ENCODE assay signal across 23 cellular contexts in genomic region chrX:57232658-57233360, GRCh38. TPM values are rescaled to one million over a fixed set of nuclear protein-coding genes. Genes with fewer than 3 reads are reported as not detected.
DNase-seq lines count a peak whose midpoint lies in the region; ATAC-seq, FAIRE-seq and TF ChIP-seq lines count a peak whose summit lies in the region.
"Had no signal": no experiment of that assay in that cellular context is flagged by ENCODE, and none has a peak within 500 bp of the region (broad histone marks: within the 10 kb centered on the region; RNA-seq: fewer than 3 reads in every experiment).

No MANE protein-coding gene starts in this region.

- no peak overlapping the region for H3K18ac ChIP-seq in mesendoderm (ENCODE audit: low read length)

- POLR2A ChIA-PET in GM12878 (lab: Charles Lee): no interaction called here

- H3K27ac ChIP-seq in GM12878 (ENCODE audit: control insufficient read depth, insufficient read depth): no peak overlapping the region; the same call in 1 of the 2 replicates
- no peak overlapping the region for H3K27ac ChIP-seq in mesendoderm (ENCODE audit: low read depth, low read length)
- H3K27ac ChIP-seq: cardiac muscle cell had no signal

- no peak overlapping the region for H3K4me2 ChIP-seq in GM12878 (ENCODE audit: control insufficient read depth, insufficient read depth)
- no peak overlapping the region for H3K4me2 ChIP-seq in mesendoderm (ENCODE audit: low read length)

- H3K27ac Mint-ChIP-seq in activated T-cell treated with anti-CD3 and anti-CD28 coated beads, Interleukin-2, amount 50 U/mL, for 72 hours: peak overlapping the region; percentile 73
- H3K27ac Mint-ChIP-seq: activated naive CD8-positive, alpha-beta T cell; CD4-positive, alpha-beta memory T cell; memory B cell; nephron progenitor cell; stimulated activated naive CD8-positive, alpha-beta T cell treated with anti-CD3 and anti-CD28 coated beads, Interleukin-15, Interleukin-2, amounts not matched to agents 100 ng/mL and 50 ng/mL, for 24 hours had no signal

- RAD21 ChIA-PET in GM12878 (lab: Charles Lee; ENCODE audit: unreplicated experiment): no interaction called here

- peak; percentile 92 to 93 for ATAC-seq in activated T-cell treated with anti-CD3 and anti-CD28 coated beads, Interleukin-2, amount 50 U/mL, for 72 hours (replicated peaks in 1 of 2)
- ATAC-seq in GM19468 (IDR thresholded peaks at IDR 0.05; ENCODE audit: extremely low read depth, unreplicated experiment): peak; percentile 41
- peak; percentile 76 for ATAC-seq in HG02885 (IDR thresholded peaks at IDR 0.05; ENCODE audit: poor library complexity, unreplicated experiment)
- ATAC-seq in GM12878: peak; percentile 94
- no peak for ATAC-seq in left cardiac atrium
- ATAC-seq: HCT116 had no signal

- H3K56ac ChIP-seq in mesendoderm (ENCODE audit: low read length): no peak overlapping the region

- peaks cover 0 to 1% of the 10 kb centered on the region in 2 donors for H3K36me3 Mint-ChIP-seq in activated T-cell treated with anti-CD3 and anti-CD28 coated beads, Interleukin-2, amount 50 U/mL, for 72 hours (ENCODE audit: insufficient read depth in 2 of 2)

- intact Hi-C loops in GM12878 (cut with micrococcal nuclease; ENCODE audit: unreplicated experiment) (no loop called here), left cardiac atrium (cut with DNase I) (no loop called here)

- TF ChIP-seq POLR2A in GM12878 (IDR thresholded peaks at IDR 0.05; ENCODE audit: low read depth, low read length): no peak

- no peak overlapping the region for H4K5ac ChIP-seq in mesendoderm (ENCODE audit: low read length)

- no peaks in the 10 kb centered on the region for H3K27me3 ChIP-seq in GM12878 (replicated peaks in 1 of 2; ENCODE audit: control insufficient read depth in 2 of 2, insufficient read depth in 2 of 2, low read length in 1 of 2)
- H3K27me3 ChIP-seq in mesendoderm (ENCODE audit: insufficient read depth, low read length, poor library complexity): no peaks in the 10 kb centered on the region
- H3K27me3 ChIP-seq: cardiac muscle cell had no signal

- no peak for TF ChIP-seq RAD21 in GM12878 (IDR thresholded peaks at IDR 0.05; ENCODE audit: insufficient read depth, low read depth, low read length)

- H3K4me3 Mint-ChIP-seq in activated T-cell treated with anti-CD3 and anti-CD28 coated beads, Interleukin-2, amount 50 U/mL, for 72 hours: peak overlapping the region in 1 of 2 donors; percentile 27
- H3K4me3 Mint-ChIP-seq: activated naive CD8-positive, alpha-beta T cell; CD4-positive, alpha-beta memory T cell; memory B cell; nephron progenitor cell; stimulated activated naive CD8-positive, alpha-beta T cell treated with anti-CD3 and anti-CD28 coated beads, Interleukin-15, Interleukin-2, amounts not matched to agents 100 ng/mL and 50 ng/mL, for 24 hours had no signal

- no peak overlapping the region for H2AK5ac ChIP-seq in mesendoderm (ENCODE audit: low read length)

- no peak overlapping the region for H3K4me3 ChIP-seq in GM12878
- no peak overlapping the region for H3K4me3 ChIP-seq in mesendoderm (ENCODE audit: low read length)
- H3K4me3 ChIP-seq: cardiac muscle cell had no signal

- H2BK120ac ChIP-seq in mesendoderm (ENCODE audit: low read depth, low read length): no peak overlapping the region

- H3K9ac ChIP-seq in GM12878 (ENCODE audit: control insufficient read depth, insufficient read depth, low read length): no peak overlapping the region
- H3K9ac ChIP-seq in mesendoderm (ENCODE audit: low read length): no peak overlapping the region

- 9% methylated on average over 3 of the region's 3 CpGs for WGBS in GM12878 (ENCODE audit: insufficient coverage, insufficient replicate concordance, low lambda C conversion rate, missing lambda C conversion rate)
- no CpG with 5 or more reads among the region's 3 CpGs for WGBS in mesendoderm (ENCODE audit: extremely low coverage, insufficient coverage, low lambda C conversion rate)

- no peak overlapping the region for H2BK5ac ChIP-seq in mesendoderm (ENCODE audit: low read length)

- BruUV-seq in GM12878 (replicated peaks; lab: Mats Ljungman, UMichigan): no TSS peak

- no peak overlapping the region for H2AFZ ChIP-seq in GM12878 (ENCODE audit: control insufficient read depth, low read depth, low read length)

- no peak overlapping the region for H3K23ac ChIP-seq in mesendoderm (ENCODE audit: low read length)

- H3K36me3 ChIP-seq in GM12878 (ENCODE audit: control insufficient read depth in 2 of 2, insufficient read depth in 2 of 2, low read length in 1 of 2) (no peaks in the 10 kb centered on the region), mesendoderm (ENCODE audit: control insufficient read depth, insufficient read depth, low read length) (no peaks in the 10 kb centered on the region)
- H3K36me3 ChIP-seq: cardiac muscle cell had no signal

- H3K4me1 ChIP-seq in GM12878 (ENCODE audit: control insufficient read depth, insufficient read depth, low read length) (no peaks in the 10 kb centered on the region), mesendoderm (ENCODE audit: control insufficient read depth, low read depth, low read length) (no peaks in the 10 kb centered on the region)

- no peaks in the 10 kb centered on the region for H4K20me1 ChIP-seq in GM12878 (ENCODE audit: control insufficient read depth, insufficient read depth)

- no peak overlapping the region for H2BK15ac ChIP-seq in mesendoderm (replicated peaks; ENCODE audit: low read depth)

- H3K79me2 ChIP-seq in GM12878 (ENCODE audit: control insufficient read depth, insufficient read depth, low read length) (no peaks in the 10 kb centered on the region), mesendoderm (ENCODE audit: control insufficient read depth, insufficient read depth, low read length) (no peaks in the 10 kb centered on the region)

- no peak; a peak in 1 of 4 replicates for TF ChIP-seq EP300 in GM12878 (IDR thresholded peaks at IDR 0.05; ENCODE audit: borderline replicate concordance in 1 of 2, control insufficient read depth in 1 of 2, low read depth in 2 of 2, low read length in 2 of 2)

- DNase-seq in activated T-cell treated with anti-CD3 and anti-CD28 coated beads, Interleukin-2, amount 50 U/mL, for 72 hours: peak; percentile 8 to 15
- no peak for DNase-seq in activated T-cell treated with anti-CD3 and anti-CD28 coated beads for 4 hours
- DNase-seq in GM12878 (ENCODE audit: low read depth, low spot score): peak; percentile 25
- no peak for DNase-seq in HPDE6-E6E7 (ENCODE audit: extremely low spot score)
- DNase-seq in left cardiac atrium: no peak
- DNase-seq in mesendoderm: no peak
- DNase-seq: activated CD4-positive, CD25-positive, alpha-beta regulatory T cell treated with anti-CD3 and anti-CD28 coated beads, Interleukin-2, amount 50 U/mL, for 72 hours; CD4-positive, alpha-beta memory T cell; DND-41; head of caudate nucleus; IMR-90; islet precursor cell; MV-4-11; nephron progenitor cell; SHP77 had no signal

- no peak for TF ChIP-seq CTCF in GM12878 (IDR thresholded peaks at IDR 0.05 in 2 of 3, conservative IDR thresholded peaks at IDR 0.05 in 1 of 3; ENCODE audit: control insufficient read depth in 2 of 3, extremely low read depth in 1 of 3, insufficient read depth in 1 of 3, low read depth in 3 of 3, low read length in 3 of 3)

- SMC1A ChIA-PET in GM12878 (lab: Charles Lee; ENCODE audit: uncharacterized antibody, unreplicated experiment): no interaction called here

- no peak overlapping the region for H3K4ac ChIP-seq in mesendoderm (ENCODE audit: low read depth, low read length)

- FAIRE-seq in GM12878 (lab: Jason Lieb, UNC): no peak
- FAIRE-seq: urothelium cell line had no signal

- H3K27me3 Mint-ChIP-seq in activated T-cell treated with anti-CD3 and anti-CD28 coated beads, Interleukin-2, amount 50 U/mL, for 72 hours (ENCODE audit: low read depth): peaks cover 10% of the 10 kb centered on the region
- H3K27me3 Mint-ChIP-seq: activated naive CD8-positive, alpha-beta T cell; CD4-positive, alpha-beta memory T cell; memory B cell; stimulated activated naive CD8-positive, alpha-beta T cell treated with anti-CD3 and anti-CD28 coated beads, Interleukin-15, Interleukin-2, amounts not matched to agents 100 ng/mL and 50 ng/mL, for 24 hours had no signal

- in situ Hi-C loops in GM12878 (cut with MboI): no loop called here

- no peak overlapping the region for H4K8ac ChIP-seq in mesendoderm (ENCODE audit: low read depth, low read length)

- H3K79me1 ChIP-seq in mesendoderm (ENCODE audit: low read length): no peaks in the 10 kb centered on the region

- peaks cover 18% of the 10 kb centered on the region for H3K4me1 Mint-ChIP-seq in activated T-cell treated with anti-CD3 and anti-CD28 coated beads, Interleukin-2, amount 50 U/mL, for 72 hours (ENCODE audit: low read depth)
- H3K4me1 Mint-ChIP-seq: CD4-positive, alpha-beta memory T cell; memory B cell; nephron progenitor cell had no signal

- no peaks in the 10 kb centered on the region for H3K9me3 ChIP-seq in GM12878 (replicated peaks; ENCODE audit: control insufficient read depth, insufficient read depth, low read length)

- no peaks in the 10 kb centered on the region for H3K9me3 Mint-ChIP-seq in activated T-cell treated with anti-CD3 and anti-CD28 coated beads, Interleukin-2, amount 50 U/mL, for 72 hours
- H3K9me3 Mint-ChIP-seq: memory B cell had no signal

- CTCF ChIA-PET in GM12878 (lab: Yijun Ruan, JAX): no interaction called here

TF ChIP-seq in GM12878, 131 proteins besides CTCF, POLR2A, EP300 and RAD21 (continues in another document):
- TF ChIP-seq DPF2 (IDR thresholded peaks at IDR 0.05) (0 out of 2 replicates have a peak, but pooled peaks have one; percentile 29), SREBF1 (IDR thresholded peaks at IDR 0.05; ENCODE audit: low read length) (no peak)

RNA-seq across cellular contexts. Expression of gene FAAH2, which starts 53.7 kb away (rescaled TPM):
- 10 to 100 TPM; 29.4 to 31.0 TPM for total RNA-seq in activated T-cell treated with anti-CD3 and anti-CD28 coated beads, Interleukin-2, amount 50 U/mL, for 72 hours
- total RNA-seq in GM12878 (2013; cell fraction: nucleolus; rRNA removed): 22.9 and 31.0 TPM in 2 replicates
- 1.5 and 1.9 TPM in 2 replicates for total RNA-seq in GM12878 (2014; rRNA removed)
- total RNA-seq in GM12878 (2014; rRNA removed; fragmentation: Illumina TruSeq; extraction: Trizol): 1.8 and 2.0 TPM in 2 replicates
- 0.97 and 1.5 TPM in 2 replicates for total RNA-seq in GM12878 (2021)
- polyA plus RNA-seq in GM12878 (2011; ENCODE audit: low read depth): 1.3 TPM
- 5.4 and 6.6 TPM in 2 replicates for polyA plus RNA-seq in GM12878 (2011; rRNA removed)
- polyA plus RNA-seq in GM12878 (2011; cell fraction: cytosol; rRNA removed): 1.9 and 4.6 TPM in 2 replicates
- polyA plus RNA-seq in GM12878 (2011; cell fraction: nucleus; rRNA removed): 2.2 and 2.3 TPM in 2 replicates
- polyA plus RNA-seq in GM12878 (2012): 2.3 and 2.6 TPM in 2 replicates
- polyA plus RNA-seq in GM12878 (2014; fragmentation: Illumina TruSeq; extraction: Trizol): 1.2 and 2.2 TPM in 2 replicates
- polyA plus RNA-seq in GM12878 (2014; fragmentation: Nextera tagmentation; extraction: Ambion mirVana): 1 to 10 TPM; 1.5 to 2.4 TPM
- polyA plus RNA-seq in GM12878 (2014; rRNA removed): 1.3 and 1.5 TPM in 2 replicates
- 1 to 10 TPM in 1 of 2 experiments, under 1 TPM in 1; 0.88 to 1.6 TPM for polyA plus RNA-seq in GM12878 (2016; fragmentation: Nextera tagmentation; extraction: Ambion mirVana)
- polyA minus RNA-seq in GM12878 (2011; rRNA and poly(A)+ RNA removed): 4.5 and 9.1 TPM in 2 replicates
- polyA minus RNA-seq in GM12878 (2011; cell fraction: cytosol; rRNA and poly(A)+ RNA removed): 1.0 and 1.6 TPM in 2 replicates
- polyA minus RNA-seq in GM12878 (2011; cell fraction: nucleus; rRNA and poly(A)+ RNA removed): 4.2 and 5.8 TPM in 2 replicates
- total RNA-seq in left cardiac atrium: under 1 TPM; 0.41 to 0.55 TPM
- 5.6 TPM for polyA plus RNA-seq in mesendoderm (2013, experiment 1 of 2)
- 4.3 TPM for polyA plus RNA-seq in mesendoderm (2013, experiment 2 of 2)
- total RNA-seq: IMR-90 had no signal
- polyA plus RNA-seq: IMR-90 had no signal

Comparison
In these comparisons a context has a peak if more than half of its experiments do, and no peak if none do; other contexts are left out.
1. DNase-seq: peak in activated T-cell treated with anti-CD3 and anti-CD28 coated beads, Interleukin-2, amount 50 U/mL, for 72 hours (2 of 2) and GM12878 (single experiment); none in activated T-cell treated with anti-CD3 and anti-CD28 coated beads for 4 hours (single experiment), HPDE6-E6E7 (single experiment), left cardiac atrium (single experiment) and mesendoderm (single experiment).
2. ATAC-seq: peak in activated T-cell treated with anti-CD3 and anti-CD28 coated beads, Interleukin-2, amount 50 U/mL, for 72 hours (2 of 2), GM19468 (single experiment), HG02885 (single experiment) and GM12878 (single experiment); none in left cardiac atrium (0 of 2).